ENCODE assay signal across 9 cellular contexts in genomic region chr2:191152841-191153240, GRCh38.
DNase-seq lines count a peak whose midpoint lies in the region; ATAC-seq lines count a peak whose summit lies in the region.
"Had no signal": no experiment of that assay in that cellular context is flagged by ENCODE, and none has a peak within 500 bp of the region (broad histone marks: within the 10 kb centered on the region; RNA-seq: fewer than 3 reads in every experiment).

No MANE protein-coding gene starts in this region.

- no peaks in the 10 kb centered on the region for H3K9me3 Mint-ChIP-seq in activated naive CD8-positive, alpha-beta T cell (ENCODE audit: low read depth)
- H3K9me3 Mint-ChIP-seq: H9 had no signal

- peak overlapping the region; percentile 94 for H3K27ac Mint-ChIP-seq in activated naive CD8-positive, alpha-beta T cell
- H3K27ac Mint-ChIP-seq: H9 had no signal

- peaks cover 4% of the 10 kb centered on the region for H3K36me3 Mint-ChIP-seq in activated naive CD8-positive, alpha-beta T cell

- H3K27me3 Mint-ChIP-seq in activated naive CD8-positive, alpha-beta T cell, result no peaks in the 10 kb centered on the region

- no peak overlapping the region for H3K4me3 Mint-ChIP-seq in activated naive CD8-positive, alpha-beta T cell
- H3K4me3 Mint-ChIP-seq: H9 had no signal

- peaks cover 50% of the 10 kb centered on the region for H3K4me1 Mint-ChIP-seq in activated naive CD8-positive, alpha-beta T cell (ENCODE audit: low read depth)

- ATAC-seq in HG03342 (IDR thresholded peaks at IDR 0.05; ENCODE audit: unreplicated experiment) (peak; percentile 30), GM21423 (IDR thresholded peaks at IDR 0.05; ENCODE audit: unreplicated experiment) (no peak), GM18511 (IDR thresholded peaks at IDR 0.05; ENCODE audit: unreplicated experiment) (no peak)

- DNase-seq in EL (peak; percentile 79), kidney tubule cell (ENCODE audit: low spot score) (peak; percentile 52), NCI-H1105 treated with DMSO at 0.1 percent for 48 hours (lab: John Stamatoyannopoulos, UW) (no peak), NCI-H2196 treated with DMSO at 0.1 percent for 48 hours (lab: John Stamatoyannopoulos, UW; ENCODE audit: unreplicated experiment) (no peak)
- DNase-seq: H9 had no signal

Comparison
In these comparisons a context has a peak if more than half of its experiments do, and no peak if none do; other contexts are left out.
1. DNase-seq: peak in EL (single experiment) and kidney tubule cell (single experiment); none in NCI-H1105 treated with DMSO at 0.1 percent for 48 hours (single experiment) and NCI-H2196 treated with DMSO at 0.1 percent for 48 hours (single experiment).